11 cellular contexts compared by ENCODE assay signal in genomic region chr16:81369888-81370504, GRCh38.
"Had no signal": no experiment of that assay in that cellular context is flagged by ENCODE, and none has a peak within 500 bp of the region (broad histone marks: within the 10 kb centered on the region; RNA-seq: fewer than 3 reads in every experiment).

No MANE protein-coding gene starts in this region.

- DNase-seq: activated CD4-positive, alpha-beta T cell treated with anti-CD3 and anti-CD28 coated beads, Interleukin-2, amount 10 ng/mL, durations not matched to agents 24 days and 14 days; cerebellar nuclear complex; dermis blood vessel endothelial cell; hypothalamus; posterior cingulate gyrus; right lobe of liver; upper lobe of right lung had no signal

- H3K27me3 ChIP-seq: right lobe of liver, suprapubic skin, upper lobe of right lung had no signal

- H3K9me3 ChIP-seq: right lobe of liver, suprapubic skin, upper lobe of right lung had no signal

- H3K36me3 ChIP-seq: right lobe of liver had no signal

- H3K27ac ChIP-seq: right lobe of liver, suprapubic skin, upper lobe of right lung had no signal

- H3K4me1 ChIP-seq: right lobe of liver, upper lobe of right lung had no signal

- H3K4me3 ChIP-seq: right lobe of liver, suprapubic skin, upper lobe of right lung had no signal

- ATAC-seq: activated naive CD4-positive, alpha-beta T cell treated with anti-CD3 and anti-CD28 coated beads, Interleukin-2, amount 50 U/mL, for 72 hours; right lobe of liver; stimulated activated memory B cell treated with anti-CD40 and anti-IgM and Interleukin-4, amounts not matched to agents 10 μg/mL and 1 μg/mL and 100 μg/mL, for 72 hours; upper lobe of right lung; WTC11 had no signal
